ENCODE assay signal across 12 cellular contexts in genomic region chr3:25781145-25781757, GRCh38. TPM values are rescaled to one million over a fixed set of nuclear protein-coding genes. Genes with fewer than 3 reads are reported as not detected.
DNase-seq lines count a peak whose midpoint lies in the region; ATAC-seq and TF ChIP-seq lines count a peak whose summit lies in the region.
"Had no signal": no experiment of that assay in that cellular context is flagged by ENCODE, and none has a peak within 500 bp of the region (broad histone marks: within the 10 kb centered on the region; RNA-seq: fewer than 3 reads in every experiment).

No MANE protein-coding gene starts in this region.

- no peaks in the 10 kb centered on the region for H3K27me3 Mint-ChIP-seq in T-helper 1 cell treated with Interleukin-12 subunit alpha and Interleukin-12 subunit beta and Interleukin-4 antibody, amounts not matched to agents 30 μg/mL and 1 μg/mL, for 36 hours (ENCODE audit: low read depth)
- no peaks in the 10 kb centered on the region for H3K27me3 Mint-ChIP-seq in activated naive CD8-positive, alpha-beta T cell

- H3K4me3 ChIP-seq in neutrophil (ENCODE audit: low read depth in 1 of 2, low read length in 1 of 2), result peak overlapping the region in 1 of 2 experiments; percentile 85
- H3K4me3 ChIP-seq in A673 (ENCODE audit: low read depth, low read length, poor library complexity, severe bottlenecking), result no peak overlapping the region

- H3K27me3 ChIP-seq in neutrophil (no peaks in the 10 kb centered on the region), A673 (replicated peaks; ENCODE audit: insufficient read depth, low read depth, low read length, poor library complexity) (no peaks in the 10 kb centered on the region)

- peaks cover 30% of the 10 kb centered on the region for H3K36me3 Mint-ChIP-seq in T-helper 1 cell treated with Interleukin-12 subunit alpha and Interleukin-12 subunit beta and Interleukin-4 antibody, amounts not matched to agents 30 μg/mL and 1 μg/mL, for 36 hours (ENCODE audit: low read depth)
- peaks cover 20% of the 10 kb centered on the region for H3K36me3 Mint-ChIP-seq in activated naive CD8-positive, alpha-beta T cell

- TF ChIP-seq CTCF in neutrophil (IDR thresholded peaks at IDR 0.05) (no peak), A673 (conservative IDR thresholded peaks at IDR 0.05; ENCODE audit: low read depth, low read length) (no peak)

- H3K9me3 Mint-ChIP-seq in T-helper 1 cell treated with Interleukin-12 subunit alpha and Interleukin-12 subunit beta and Interleukin-4 antibody, amounts not matched to agents 30 μg/mL and 1 μg/mL, for 36 hours, result peaks cover 6% of the 10 kb centered on the region
- no peaks in the 10 kb centered on the region for H3K9me3 Mint-ChIP-seq in activated naive CD8-positive, alpha-beta T cell (ENCODE audit: low read depth)

- peaks cover 30 to 31% of the 10 kb centered on the region in 2 experiments for H3K4me1 ChIP-seq in neutrophil (ENCODE audit: control insufficient read depth in 1 of 2, insufficient read depth in 1 of 2, low read depth in 1 of 2, low read length in 1 of 2)
- peaks cover 10% of the 10 kb centered on the region for H3K4me1 ChIP-seq in A673 (ENCODE audit: insufficient read depth, low read length, poor library complexity, severe bottlenecking)

- H3K36me3 ChIP-seq in neutrophil (peaks cover 20% of the 10 kb centered on the region), A673 (ENCODE audit: insufficient read depth, low read length, poor library complexity, severe bottlenecking) (peaks cover 6% of the 10 kb centered on the region)

- peak overlapping the region; percentile 98 for H3K27ac ChIP-seq in neutrophil
- H3K27ac ChIP-seq in A673 (ENCODE audit: low read depth, low read length, poor library complexity, severe bottlenecking), result no peak overlapping the region

- no TSS peak for BruUV-seq in A673 (replicated peaks; lab: Mats Ljungman, UMichigan)

- intact Hi-C loops in A673 (cut with micrococcal nuclease; ENCODE audit: unreplicated experiment), result no loop called here

- no peak overlapping the region for H3K27ac Mint-ChIP-seq in T-helper 1 cell treated with Interleukin-12 subunit alpha and Interleukin-12 subunit beta and Interleukin-4 antibody, amounts not matched to agents 30 μg/mL and 1 μg/mL, for 36 hours
- no peak overlapping the region for H3K27ac Mint-ChIP-seq in activated naive CD8-positive, alpha-beta T cell

- peak overlapping the region; percentile 87 for H3K4me3 Mint-ChIP-seq in T-helper 1 cell treated with Interleukin-12 subunit alpha and Interleukin-12 subunit beta and Interleukin-4 antibody, amounts not matched to agents 30 μg/mL and 1 μg/mL, for 36 hours
- H3K4me3 Mint-ChIP-seq in activated naive CD8-positive, alpha-beta T cell, result peak overlapping the region; percentile 94

- peaks cover 34% of the 10 kb centered on the region for H3K4me1 Mint-ChIP-seq in T-helper 1 cell treated with Interleukin-12 subunit alpha and Interleukin-12 subunit beta and Interleukin-4 antibody, amounts not matched to agents 30 μg/mL and 1 μg/mL, for 36 hours (ENCODE audit: low read depth)
- peaks cover 58% of the 10 kb centered on the region for H3K4me1 Mint-ChIP-seq in activated naive CD8-positive, alpha-beta T cell (ENCODE audit: low read depth)

- POLR2A ChIA-PET in A673 (lab: Charles Lee; ENCODE audit: low non-redundant PET), result no interaction called here

- CTCF ChIA-PET in A673 (lab: Charles Lee), result no interaction called here

- DNase-seq in T-helper 1 cell (no peak), 8988T (no peak), A673 (ENCODE audit: low spot score) (no peak)
- DNase-seq: activated CD4-positive, alpha-beta T cell treated with anti-CD3 and anti-CD28 coated beads for 4 hours; cerebellar nuclear complex; NCI-H82; posterior cingulate gyrus had no signal

- ATAC-seq in HG03565 (IDR thresholded peaks at IDR 0.05; ENCODE audit: unreplicated experiment) (peak; percentile 0), HG02798 (IDR thresholded peaks at IDR 0.05; ENCODE audit: poor library complexity, unreplicated experiment) (no peak)

- H3K9me3 ChIP-seq in neutrophil (no peaks in the 10 kb centered on the region), A673 (ENCODE audit: low read depth, low read length, poor library complexity, severe bottlenecking) (no peaks in the 10 kb centered on the region)

RNA-seq across cellular contexts. Expression of gene NGLY1, which starts 2.0 kb away (rescaled TPM):
- 30.4 and 37.0 TPM in 2 replicates for total RNA-seq in A673 (2021)

RNA-seq across cellular contexts. Expression of gene OXSM, which starts 8.6 kb away (rescaled TPM):
- total RNA-seq in A673 (2021), result 7.6 and 8.7 TPM in 2 replicates
